In genomic region chr10:18514537-18514936, GRCh38 we compare ENCODE assay signal across 11 cellular contexts.
"Had no signal": no experiment of that assay in that cellular context is flagged by ENCODE, and none has a peak within 500 bp of the region (broad histone marks: within the 10 kb centered on the region; RNA-seq: fewer than 3 reads in every experiment).

No MANE protein-coding gene starts in this region.

- H3K9me3 Mint-ChIP-seq: GM23338, H9 had no signal

- H3K9ac ChIP-seq: GM23248 had no signal

- H3K4me3 ChIP-seq: GM23248, GM23338, HAP-1 had no signal

- H3K4me2 ChIP-seq: GM23338 had no signal

- ATAC-seq: GM23338, HCT116 had no signal

- H3K27ac ChIP-seq: GM23248 had no signal

- H3K4me3 Mint-ChIP-seq: GM23338, H9, HFFc6 had no signal

- H3K27ac Mint-ChIP-seq: GM23338, H9, HFFc6 had no signal

- DNase-seq: GM23248, GOT3, H7, H9, HCEC 1CT, HFFc6 had no signal

- FAIRE-seq: H1, H54 had no signal

- H3K9me3 ChIP-seq: HAP-1 had no signal

- H2AFZ ChIP-seq: GM23248, GM23338 had no signal
